Comparison of ENCODE assay signal across 14 cellular contexts in genomic region chr13:93603043-93603442, GRCh38.
A peak's percentile ranks its signal among the peaks of the same experiment; 100 is the strongest.
DNase-seq lines count a peak whose midpoint lies in the region; ATAC-seq and TF ChIP-seq lines count a peak whose summit lies in the region.
"Had no signal": no experiment of that assay in that cellular context is flagged by ENCODE, and none has a peak within 500 bp of the region (broad histone marks: within the 10 kb centered on the region; RNA-seq: fewer than 3 reads in every experiment).

No MANE protein-coding gene starts in this region.

- H3K36me3 ChIP-seq in GM23338 (ENCODE audit: insufficient read depth) = no peaks in the 10 kb centered on the region

- H3K4me3 Mint-ChIP-seq in GM23338 = no peak overlapping the region

- no peaks in the 10 kb centered on the region for H3K79me2 ChIP-seq in GM23338 (replicated peaks; ENCODE audit: insufficient read depth)

- H3K27me3 ChIP-seq in GM23338 (ENCODE audit: insufficient read depth) = no peaks in the 10 kb centered on the region
- H3K27me3 ChIP-seq: testis had no signal

- H3K4me3 ChIP-seq in GM23338 = no peak overlapping the region
- no peak overlapping the region for H3K4me3 ChIP-seq in fibroblast of the aortic adventitia (ENCODE audit: low read depth, low read length)
- H3K4me3 ChIP-seq: testis had no signal

- H2AFZ ChIP-seq in GM23338 = no peak overlapping the region

- H3F3A ChIP-seq in GM23338 (replicated peaks; ENCODE audit: low read depth) = no peaks in the 10 kb centered on the region

- no peak for ATAC-seq in GM23338
- ATAC-seq in HG03469 (IDR thresholded peaks at IDR 0.05; ENCODE audit: unreplicated experiment) = no peak
- ATAC-seq: esophagus mucosa, left ventricle myocardium superior had no signal

- TF ChIP-seq CTCF in GM23338 (conservative IDR thresholded peaks at IDR 0.05; ENCODE audit: low read depth in 2 of 2) (no peak), fibroblast of the aortic adventitia (IDR thresholded peaks at IDR 0.05; ENCODE audit: insufficient read depth, low read length) (no peak)

- DNase-seq in GM23338 (ENCODE audit: low spot score) (peak; percentile 22), RPMI7951 (ENCODE audit: low read depth) (peak; percentile 31), fibroblast of the aortic adventitia (ENCODE audit: low read depth) (peak; percentile 96), stromal cell of bone marrow (ENCODE audit: low read depth) (peak; percentile 84), NCI-H1417 treated with DMSO at 0.1 percent for 48 hours (lab: John Stamatoyannopoulos, UW) (no peak), DMS53 treated with DMSO at 0.1 percent for 48 hours (lab: John Stamatoyannopoulos, UW; ENCODE audit: unreplicated experiment) (no peak)
- DNase-seq: DND-41, Karpas-422, left ventricle myocardium superior, NCI-H446 treated with DMSO at 0.1 percent for 48 hours, posterior cingulate gyrus, testis had no signal

- peaks cover 15% of the 10 kb centered on the region for H3K4me1 ChIP-seq in GM23338 (ENCODE audit: insufficient read depth)
- H3K4me1 ChIP-seq: testis had no signal

- no peak overlapping the region for H3K4me2 ChIP-seq in GM23338

- H3K27ac Mint-ChIP-seq in GM23338 = peak overlapping the region; percentile 81; the same call in 1 of the 2 replicates

- no peaks in the 10 kb centered on the region for H4K20me1 ChIP-seq in GM23338 (replicated peaks; ENCODE audit: insufficient read depth)

- H3K4me1 Mint-ChIP-seq in GM23338 = peaks cover 14% of the 10 kb centered on the region

- no peaks in the 10 kb centered on the region for H3K36me3 Mint-ChIP-seq in GM23338 (ENCODE audit: low read depth)

- no peak overlapping the region for H3K27ac ChIP-seq in GM23338 (ENCODE audit: low read depth)
- H3K27ac ChIP-seq: testis had no signal

- H3K9me3 Mint-ChIP-seq in GM23338 = no peaks in the 10 kb centered on the region

- H3K27me3 Mint-ChIP-seq in GM23338 (ENCODE audit: insufficient read depth, low read depth, poor library complexity) = peaks cover 6% of the 10 kb centered on the region

- H3K9me2 ChIP-seq in GM23338 (ENCODE audit: insufficient read depth) = no peaks in the 10 kb centered on the region

TF ChIP-seq in GM23338, 12 proteins besides CTCF, POLR2A, EP300 and RAD21:
- no peak for TF ChIP-seq REST (IDR thresholded peaks at IDR 0.05; ENCODE audit: unreplicated experiment)
- TF ChIP-seq CREB1 (CRISPR knock-in tag; IDR thresholded peaks at IDR 0.05; ENCODE audit: low read depth) = no peak
- no peak for TF ChIP-seq ZNF331 (CRISPR knock-in tag; IDR thresholded peaks at IDR 0.05; ENCODE audit: low read depth)
- no peak for TF ChIP-seq JUNB (IDR thresholded peaks at IDR 0.05; ENCODE audit: unreplicated experiment)
- no peak for TF ChIP-seq EZH2 (IDR thresholded peaks at IDR 0.05; ENCODE audit: low read depth, unreplicated experiment)
- no peak for TF ChIP-seq ETS1 (IDR thresholded peaks at IDR 0.05)
- TF ChIP-seq NANOG (IDR thresholded peaks at IDR 0.05; ENCODE audit: borderline replicate concordance) = no peak
- TF ChIP-seq ZNF462 (CRISPR knock-in tag; IDR thresholded peaks at IDR 0.05) = no peak
- TF ChIP-seq EZH2phosphoT487 (IDR thresholded peaks at IDR 0.05; ENCODE audit: unreplicated experiment) = no peak
- TF ChIP-seq POLR2AphosphoS5 (IDR thresholded peaks at IDR 0.05; ENCODE audit: low read depth) = no peak
- TF ChIP-seq ZNF114 (CRISPR knock-in tag; IDR thresholded peaks at IDR 0.05) = no peak
- no peak for TF ChIP-seq STAT1 (IDR thresholded peaks at IDR 0.05; ENCODE audit: unreplicated experiment)

Comparison
In these comparisons a context has a peak if more than half of its experiments do, and no peak if none do; other contexts are left out.
1. DNase-seq: peak in GM23338 (single experiment), RPMI7951 (single experiment), fibroblast of the aortic adventitia (single experiment) and stromal cell of bone marrow (single experiment); none in NCI-H1417 treated with DMSO at 0.1 percent for 48 hours (single experiment) and DMS53 treated with DMSO at 0.1 percent for 48 hours (single experiment).